In genomic region chr1:26945728-26946127, GRCh38 we compare ENCODE assay signal across 1 cellular context.
TF ChIP-seq lines count a peak whose summit lies in the region.

No MANE protein-coding gene starts in this region.

TF ChIP-seq in WTC11, 78 proteins besides CTCF, POLR2A, EP300 and RAD21:
- TF ChIP-seq CBFB (CRISPR knock-in tag; IDR thresholded peaks at IDR 0.05; ENCODE audit: low read depth) = no peak
- no peak for TF ChIP-seq FOXP4 (CRISPR knock-in tag; IDR thresholded peaks at IDR 0.05)
- no peak for TF ChIP-seq ATF2 (CRISPR knock-in tag; IDR thresholded peaks at IDR 0.05; ENCODE audit: borderline replicate concordance, low read depth)
- TF ChIP-seq SOX15 (CRISPR knock-in tag; IDR thresholded peaks at IDR 0.05) = no peak
- TF ChIP-seq CDX4 (CRISPR knock-in tag; IDR thresholded peaks at IDR 0.05; ENCODE audit: borderline replicate concordance) = no peak
- TF ChIP-seq JUN (CRISPR knock-in tag; IDR thresholded peaks at IDR 0.05) = no peak
